ENCODE assay signal across 1 cellular context in genomic region chr9:22084336-22085035, GRCh38.
TF ChIP-seq lines count a peak whose summit lies in the region.

No MANE protein-coding gene starts in this region.

TF ChIP-seq in HEK293, 187 proteins besides CTCF, POLR2A, EP300 and RAD21 (continued from another document):
- TF ChIP-seq BCL11A (tag by site-specific recombination; IDR thresholded peaks at IDR 0.05; ENCODE audit: low read depth) (no peak), WT1 (tag by site-specific recombination; IDR thresholded peaks at IDR 0.05) (no peak), ZNF629 (tag by site-specific recombination; IDR thresholded peaks at IDR 0.05) (peak; percentile 72)
